In the genomic region with DNA sequence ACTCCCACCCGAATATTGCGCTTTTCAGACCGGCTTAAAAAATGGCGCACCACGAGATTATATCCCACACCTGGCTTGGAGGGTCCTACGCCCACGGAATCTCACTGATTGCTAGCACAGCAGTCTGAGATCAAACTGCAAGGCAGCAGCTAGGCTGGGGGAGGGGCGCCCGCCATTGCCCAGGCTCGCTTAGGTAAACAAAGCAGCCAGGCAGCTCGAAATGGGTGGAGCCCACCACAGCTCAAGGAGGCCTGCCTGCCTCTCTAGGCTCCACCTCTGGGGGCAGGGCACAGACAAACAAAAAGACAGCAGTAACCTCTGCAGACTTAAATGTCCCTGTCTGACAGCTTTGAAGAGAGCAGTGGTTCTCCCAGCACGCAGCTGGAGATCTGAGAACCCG, we compare ENCODE assay signal across 22 cellular contexts. TPM values are rescaled to one million over a fixed set of nuclear protein-coding genes. Genes with fewer than 3 reads are reported as not detected.
"Had no signal": no experiment of that assay in that cellular context is flagged by ENCODE, and none has a peak within 500 bp of the region (broad histone marks: within the 10 kb centered on the region; RNA-seq: fewer than 3 reads in every experiment).

No MANE protein-coding gene starts in this region.

RNA-seq across cellular contexts. Expression of gene OR6C68, which starts 7.9 kb away (rescaled TPM):
- total RNA-seq: activated B cell treated with CpG ODN at 0.5 μM for 24 hours; activated CD4-positive, alpha-beta memory T cell treated with anti-CD3 and anti-CD28 coated beads for 36 hours; activated CD4-positive, alpha-beta T cell treated with anti-CD3 and anti-CD28 coated beads, Interleukin-2, amount 10 ng/mL, durations not matched to agents 24 days and 14 days; activated CD8-positive, alpha-beta memory T cell treated with anti-CD3 and anti-CD28 coated beads for 36 hours; activated CD8-positive, alpha-beta T cell treated with anti-CD3 and anti-CD28 coated beads for 36 hours; activated naive CD4-positive, alpha-beta T cell treated with anti-CD3 and anti-CD28 coated beads for 36 hours; activated naive CD4-positive, alpha-beta T cell treated with anti-CD3 and anti-CD28 coated beads, Interleukin-2, amount 50 U/mL, for 72 hours; activated naive CD8-positive, alpha-beta T cell treated with anti-CD3 and anti-CD28 coated beads for 36 hours; activated T-cell treated with anti-CD3 and anti-CD28 coated beads, Interleukin-2, amount 50 U/mL, for 4 hours; activated T-cell treated with anti-CD3 and anti-CD28 coated beads, Interleukin-2, amount 50 U/mL, for 72 hours; activated T-helper 1 cell treated with anti-CD3 and anti-CD28 coated beads, Interleukin-12 subunit alpha, Interleukin-12 subunit beta, Interleukin-2, Interleukin-4 antibody, amounts not matched to agents 30 ng/mL and 10 ng/mL and 1 ng/mL, durations not matched to agents 14 hours and 24 hours and 36 hours; activated T-helper 17 cell treated with anti-CD3 and anti-CD28 coated beads, Interleukin-2, amount 50 U/mL, for 72 hours; adrenal gland; aorta; astrocyte; body of pancreas; breast epithelium; cardiac septum; cerebellum; T-helper 1 cell treated with Interleukin-12 subunit alpha and Interleukin-12 subunit beta and Interleukin-4 antibody, amounts not matched to agents 30 ng/mL and 1 ng/mL, for 36 hours; T-helper 17 cell; T-helper 2 cell treated with Interferon-gamma antibody and Interleukin-4, amounts not matched to agents 100 ng/mL and 5 ng/mL, for 36 hours had no signal
- polyA plus RNA-seq: adrenal gland, aorta had no signal

RNA-seq across cellular contexts. Expression of gene OR6C70, which starts 14.3 kb away (rescaled TPM):
- total RNA-seq: activated B cell treated with CpG ODN at 0.5 μM for 24 hours; activated CD4-positive, alpha-beta memory T cell treated with anti-CD3 and anti-CD28 coated beads for 36 hours; activated CD4-positive, alpha-beta T cell treated with anti-CD3 and anti-CD28 coated beads, Interleukin-2, amount 10 ng/mL, durations not matched to agents 24 days and 14 days; activated CD8-positive, alpha-beta memory T cell treated with anti-CD3 and anti-CD28 coated beads for 36 hours; activated CD8-positive, alpha-beta T cell treated with anti-CD3 and anti-CD28 coated beads for 36 hours; activated naive CD4-positive, alpha-beta T cell treated with anti-CD3 and anti-CD28 coated beads for 36 hours; activated naive CD4-positive, alpha-beta T cell treated with anti-CD3 and anti-CD28 coated beads, Interleukin-2, amount 50 U/mL, for 72 hours; activated naive CD8-positive, alpha-beta T cell treated with anti-CD3 and anti-CD28 coated beads for 36 hours; activated T-cell treated with anti-CD3 and anti-CD28 coated beads, Interleukin-2, amount 50 U/mL, for 4 hours; activated T-helper 1 cell treated with anti-CD3 and anti-CD28 coated beads, Interleukin-12 subunit alpha, Interleukin-12 subunit beta, Interleukin-2, Interleukin-4 antibody, amounts not matched to agents 30 ng/mL and 10 ng/mL and 1 ng/mL, durations not matched to agents 14 hours and 24 hours and 36 hours; activated T-helper 17 cell treated with anti-CD3 and anti-CD28 coated beads, Interleukin-2, amount 50 U/mL, for 72 hours; adrenal gland; aorta; astrocyte; body of pancreas; breast epithelium; cardiac septum; cerebellum; T-helper 1 cell treated with Interleukin-12 subunit alpha and Interleukin-12 subunit beta and Interleukin-4 antibody, amounts not matched to agents 30 ng/mL and 1 ng/mL, for 36 hours; T-helper 2 cell treated with Interferon-gamma antibody and Interleukin-4, amounts not matched to agents 100 ng/mL and 5 ng/mL, for 36 hours had no signal
- polyA plus RNA-seq: adrenal gland, aorta had no signal

RNA-seq across cellular contexts. Expression of gene OR6C2, which starts 40.4 kb away (rescaled TPM):
- total RNA-seq: activated B cell treated with CpG ODN at 0.5 μM for 24 hours; activated CD4-positive, alpha-beta memory T cell treated with anti-CD3 and anti-CD28 coated beads for 36 hours; activated CD4-positive, alpha-beta T cell treated with anti-CD3 and anti-CD28 coated beads, Interleukin-2, amount 10 ng/mL, durations not matched to agents 24 days and 14 days; activated CD8-positive, alpha-beta memory T cell treated with anti-CD3 and anti-CD28 coated beads for 36 hours; activated CD8-positive, alpha-beta T cell treated with anti-CD3 and anti-CD28 coated beads for 36 hours; activated naive CD4-positive, alpha-beta T cell treated with anti-CD3 and anti-CD28 coated beads for 36 hours; activated naive CD4-positive, alpha-beta T cell treated with anti-CD3 and anti-CD28 coated beads, Interleukin-2, amount 50 U/mL, for 72 hours; activated naive CD8-positive, alpha-beta T cell treated with anti-CD3 and anti-CD28 coated beads for 36 hours; activated T-cell treated with anti-CD3 and anti-CD28 coated beads, Interleukin-2, amount 50 U/mL, for 4 hours; activated T-cell treated with anti-CD3 and anti-CD28 coated beads, Interleukin-2, amount 50 U/mL, for 72 hours; activated T-helper 1 cell treated with anti-CD3 and anti-CD28 coated beads, Interleukin-12 subunit alpha, Interleukin-12 subunit beta, Interleukin-2, Interleukin-4 antibody, amounts not matched to agents 30 ng/mL and 10 ng/mL and 1 ng/mL, durations not matched to agents 14 hours and 24 hours and 36 hours; activated T-helper 17 cell treated with anti-CD3 and anti-CD28 coated beads, Interleukin-2, amount 50 U/mL, for 72 hours; adrenal gland; aorta; astrocyte; body of pancreas; breast epithelium; cardiac septum; cerebellum; T-helper 1 cell treated with Interleukin-12 subunit alpha and Interleukin-12 subunit beta and Interleukin-4 antibody, amounts not matched to agents 30 ng/mL and 1 ng/mL, for 36 hours; T-helper 17 cell; T-helper 2 cell treated with Interferon-gamma antibody and Interleukin-4, amounts not matched to agents 100 ng/mL and 5 ng/mL, for 36 hours had no signal
- polyA plus RNA-seq: adrenal gland, aorta had no signal

RNA-seq across cellular contexts. Expression of gene OR6C76, which starts 58.2 kb away (rescaled TPM):
- total RNA-seq: activated B cell treated with CpG ODN at 0.5 μM for 24 hours; activated CD4-positive, alpha-beta memory T cell treated with anti-CD3 and anti-CD28 coated beads for 36 hours; activated CD4-positive, alpha-beta T cell treated with anti-CD3 and anti-CD28 coated beads, Interleukin-2, amount 10 ng/mL, durations not matched to agents 24 days and 14 days; activated CD8-positive, alpha-beta memory T cell treated with anti-CD3 and anti-CD28 coated beads for 36 hours; activated CD8-positive, alpha-beta T cell treated with anti-CD3 and anti-CD28 coated beads for 36 hours; activated naive CD4-positive, alpha-beta T cell treated with anti-CD3 and anti-CD28 coated beads for 36 hours; activated naive CD4-positive, alpha-beta T cell treated with anti-CD3 and anti-CD28 coated beads, Interleukin-2, amount 50 U/mL, for 72 hours; activated naive CD8-positive, alpha-beta T cell treated with anti-CD3 and anti-CD28 coated beads for 36 hours; activated T-cell treated with anti-CD3 and anti-CD28 coated beads, Interleukin-2, amount 50 U/mL, for 4 hours; activated T-cell treated with anti-CD3 and anti-CD28 coated beads, Interleukin-2, amount 50 U/mL, for 72 hours; activated T-helper 1 cell treated with anti-CD3 and anti-CD28 coated beads, Interleukin-12 subunit alpha, Interleukin-12 subunit beta, Interleukin-2, Interleukin-4 antibody, amounts not matched to agents 30 ng/mL and 10 ng/mL and 1 ng/mL, durations not matched to agents 14 hours and 24 hours and 36 hours; activated T-helper 17 cell treated with anti-CD3 and anti-CD28 coated beads, Interleukin-2, amount 50 U/mL, for 72 hours; adrenal gland; aorta; astrocyte; body of pancreas; breast epithelium; cardiac septum; cerebellum; T-helper 1 cell treated with Interleukin-12 subunit alpha and Interleukin-12 subunit beta and Interleukin-4 antibody, amounts not matched to agents 30 ng/mL and 1 ng/mL, for 36 hours; T-helper 17 cell; T-helper 2 cell treated with Interferon-gamma antibody and Interleukin-4, amounts not matched to agents 100 ng/mL and 5 ng/mL, for 36 hours had no signal
- polyA plus RNA-seq: adrenal gland, aorta had no signal
